ENCODE assay signal across 16 cellular contexts in genomic region chr3:112004664-112005063, GRCh38. TPM values are rescaled to one million over a fixed set of nuclear protein-coding genes. Genes with fewer than 3 reads are reported as not detected.
A peak's percentile ranks its signal among the peaks of the same experiment; 100 is the strongest.
DNase-seq lines count a peak whose midpoint lies in the region; TF ChIP-seq lines count a peak whose summit lies in the region.
"Had no signal": no experiment of that assay in that cellular context is flagged by ENCODE, and none has a peak within 500 bp of the region (broad histone marks: within the 10 kb centered on the region; RNA-seq: fewer than 3 reads in every experiment).

No MANE protein-coding gene starts in this region.

- intact Hi-C loops in posterior vena cava (cut with DNase I), result no loop called here

- TF ChIP-seq CTCF in brain (conservative IDR thresholded peaks at IDR 0.05) (no peak), nephron progenitor cell (IDR thresholded peaks at IDR 0.05) (no peak)

- H3K4me1 Mint-ChIP-seq in brain, result peaks cover 89% of the 10 kb centered on the region
- peaks cover 71% of the 10 kb centered on the region for H3K4me1 Mint-ChIP-seq in nephron progenitor cell

- no peaks in the 10 kb centered on the region for H3K9me3 Mint-ChIP-seq in brain
- no peaks in the 10 kb centered on the region for H3K9me3 Mint-ChIP-seq in nephron progenitor cell
- H3K9me3 Mint-ChIP-seq: CD8-positive, alpha-beta T cell had no signal

- H3K4me3 Mint-ChIP-seq in brain (peak overlapping the region in 4 of 5 experiments; percentile 3 to 95 (median 50)), nephron progenitor cell (no peak overlapping the region)
- H3K4me3 Mint-ChIP-seq: CD8-positive, alpha-beta T cell had no signal

- peak; percentile 24 for DNase-seq in DMS53 (lab: John Stamatoyannopoulos, UW)
- no peak for DNase-seq in DMS53 treated with DMSO at 0.1 percent for 48 hours (lab: John Stamatoyannopoulos, UW; ENCODE audit: unreplicated experiment)
- DNase-seq in COLO668 (lab: John Stamatoyannopoulos, UW; ENCODE audit: unreplicated experiment), result peak; percentile 9
- DNase-seq in nephron progenitor cell, result peak; percentile 39
- no peak for DNase-seq in RPMI8226
- DNase-seq in posterior vena cava (ENCODE audit: low spot score), result no peak
- no peak for DNase-seq in NCI-H345 treated with DMSO at 0.1 percent for 48 hours (lab: John Stamatoyannopoulos, UW; ENCODE audit: unreplicated experiment)
- DNase-seq: CD8-positive, alpha-beta T cell; KG1; NCI-H1092; NCI-H2107; NCI-H345; SHP77 had no signal

- peaks cover 47% of the 10 kb centered on the region for H3K36me3 Mint-ChIP-seq in brain
- H3K36me3 Mint-ChIP-seq in nephron progenitor cell (ENCODE audit: low read depth), result peaks cover 56% of the 10 kb centered on the region
- H3K36me3 Mint-ChIP-seq: CD8-positive, alpha-beta T cell had no signal

- H3K27me3 Mint-ChIP-seq in brain, result peaks cover 8% of the 10 kb centered on the region
- H3K27me3 Mint-ChIP-seq in nephron progenitor cell (ENCODE audit: low read depth, poor library complexity), result peaks cover 2% of the 10 kb centered on the region

- H3K27ac Mint-ChIP-seq in brain (peak overlapping the region in 3 of 5 experiments; percentile 2 to 99 (median 77)), nephron progenitor cell (no peak overlapping the region)
- H3K27ac Mint-ChIP-seq: CD8-positive, alpha-beta T cell had no signal

RNA-seq across cellular contexts. Expression of gene TAGLN3, which starts 5.9 kb away (rescaled TPM):
- polyA plus RNA-seq in brain (ENCODE audit: insufficient read depth, low read depth, low replicate concordance), result 1,344 TPM
- not detected for total RNA-seq in posterior vena cava
- total RNA-seq: CD8-positive, alpha-beta T cell; MCF 10A had no signal
- polyA plus RNA-seq: BJ had no signal

RNA-seq across cellular contexts. Expression of gene ABHD10, which starts 25.8 kb away (rescaled TPM):
- 37.4 TPM for polyA plus RNA-seq in brain (ENCODE audit: insufficient read depth, low read depth, low replicate concordance)
- total RNA-seq in posterior vena cava, result 10 to 100 TPM; 15.4 to 22.9 TPM

RNA-seq across cellular contexts. Expression of gene TMPRSS7, which starts 29.9 kb away (rescaled TPM):
- polyA plus RNA-seq in brain (ENCODE audit: insufficient read depth, low read depth, low replicate concordance), result not detected
- total RNA-seq in posterior vena cava, result not detected
- total RNA-seq: CD8-positive, alpha-beta T cell; MCF 10A had no signal
- polyA plus RNA-seq: BJ had no signal

Comparison
In these comparisons a context has a peak if more than half of its experiments do, and no peak if none do; other contexts are left out.
1. DNase-seq: peak in DMS53 (single experiment), COLO668 (single experiment) and nephron progenitor cell (single experiment); none in DMS53 treated with DMSO at 0.1 percent for 48 hours (single experiment), RPMI8226 (single experiment), posterior vena cava (single experiment) and NCI-H345 treated with DMSO at 0.1 percent for 48 hours (single experiment).